Comparison of ENCODE assay signal across 1 cellular context in the genomic region with DNA sequence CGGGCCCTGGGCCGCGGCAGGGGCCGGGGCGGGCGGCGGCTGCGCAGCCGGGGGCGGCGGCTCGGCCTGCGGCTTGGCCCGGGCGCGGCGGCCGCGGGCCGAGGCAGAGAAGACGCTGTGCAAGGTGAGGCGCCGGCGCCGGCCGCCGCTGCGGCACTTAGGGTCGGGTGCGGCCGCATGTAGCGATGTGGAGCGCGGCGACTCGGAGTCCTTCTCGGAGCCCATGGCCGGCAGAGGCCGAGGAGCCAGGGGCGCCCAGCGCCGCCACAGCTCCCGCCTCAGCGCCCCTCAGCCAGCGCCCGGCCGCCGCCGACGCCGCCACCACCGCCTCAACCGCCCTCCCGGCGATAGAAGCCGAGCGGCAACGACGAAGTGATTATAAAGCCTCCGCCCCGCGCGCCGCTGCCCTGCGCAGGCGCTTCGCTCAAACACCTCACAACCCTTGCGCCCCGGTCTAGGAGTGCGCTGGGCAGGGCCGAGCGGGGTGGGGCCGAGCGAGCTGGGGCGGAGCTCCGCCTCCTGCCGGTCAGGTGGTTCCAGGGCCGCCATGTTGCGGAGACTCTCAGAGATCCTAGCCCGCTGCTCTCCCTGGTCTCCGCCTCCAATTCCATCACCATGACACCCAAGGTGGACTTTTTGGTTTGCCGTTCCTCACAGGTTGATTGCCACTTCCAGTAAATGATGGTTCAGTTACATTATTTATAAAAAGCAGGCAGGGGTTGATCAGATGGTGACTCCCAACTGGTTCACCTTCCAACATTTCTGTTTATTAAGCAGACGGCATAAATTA.
TF ChIP-seq lines count a peak whose summit lies in the region.

A gene with protein sequence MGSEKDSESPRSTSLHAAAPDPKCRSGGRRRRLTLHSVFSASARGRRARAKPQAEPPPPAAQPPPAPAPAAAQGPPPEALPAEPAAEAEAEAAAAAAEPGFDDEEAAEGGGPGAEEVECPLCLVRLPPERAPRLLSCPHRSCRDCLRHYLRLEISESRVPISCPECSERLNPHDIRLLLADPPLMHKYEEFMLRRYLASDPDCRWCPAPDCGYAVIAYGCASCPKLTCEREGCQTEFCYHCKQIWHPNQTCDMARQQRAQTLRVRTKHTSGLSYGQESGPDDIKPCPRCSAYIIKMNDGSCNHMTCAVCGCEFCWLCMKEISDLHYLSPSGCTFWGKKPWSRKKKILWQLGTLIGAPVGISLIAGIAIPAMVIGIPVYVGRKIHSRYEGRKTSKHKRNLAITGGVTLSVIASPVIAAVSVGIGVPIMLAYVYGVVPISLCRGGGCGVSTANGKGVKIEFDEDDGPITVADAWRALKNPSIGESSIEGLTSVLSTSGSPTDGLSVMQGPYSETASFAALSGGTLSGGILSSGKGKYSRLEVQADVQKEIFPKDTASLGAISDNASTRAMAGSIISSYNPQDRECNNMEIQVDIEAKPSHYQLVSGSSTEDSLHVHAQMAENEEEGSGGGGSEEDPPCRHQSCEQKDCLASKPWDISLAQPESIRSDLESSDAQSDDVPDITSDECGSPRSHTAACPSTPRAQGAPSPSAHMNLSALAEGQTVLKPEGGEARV (minus strand): TSS at position 349 of the 790 bp plus-strand sequence. CDS start 124 bp downstream, at position 225.

TF ChIP-seq in IMR-90, 13 proteins besides CTCF, POLR2A, EP300 and RAD21 (continued from another document):
- TF ChIP-seq CHD1 (IDR thresholded peaks at IDR 0.05; ENCODE audit: low read depth, low read length) (no peak), SMC3 (IDR thresholded peaks at IDR 0.05; ENCODE audit: low read depth, low read length) (no peak), FOS (IDR thresholded peaks at IDR 0.05; ENCODE audit: low read depth, low read length) (no peak), MAZ (IDR thresholded peaks at IDR 0.05; ENCODE audit: borderline replicate concordance, low read depth, low read length) (peak; percentile 84; the same call in 1 of the 2 replicates)
TF ChIP-seq in IMR-90: peak in this region for 3.
